8 cellular contexts compared by ENCODE assay signal in the genomic region with DNA sequence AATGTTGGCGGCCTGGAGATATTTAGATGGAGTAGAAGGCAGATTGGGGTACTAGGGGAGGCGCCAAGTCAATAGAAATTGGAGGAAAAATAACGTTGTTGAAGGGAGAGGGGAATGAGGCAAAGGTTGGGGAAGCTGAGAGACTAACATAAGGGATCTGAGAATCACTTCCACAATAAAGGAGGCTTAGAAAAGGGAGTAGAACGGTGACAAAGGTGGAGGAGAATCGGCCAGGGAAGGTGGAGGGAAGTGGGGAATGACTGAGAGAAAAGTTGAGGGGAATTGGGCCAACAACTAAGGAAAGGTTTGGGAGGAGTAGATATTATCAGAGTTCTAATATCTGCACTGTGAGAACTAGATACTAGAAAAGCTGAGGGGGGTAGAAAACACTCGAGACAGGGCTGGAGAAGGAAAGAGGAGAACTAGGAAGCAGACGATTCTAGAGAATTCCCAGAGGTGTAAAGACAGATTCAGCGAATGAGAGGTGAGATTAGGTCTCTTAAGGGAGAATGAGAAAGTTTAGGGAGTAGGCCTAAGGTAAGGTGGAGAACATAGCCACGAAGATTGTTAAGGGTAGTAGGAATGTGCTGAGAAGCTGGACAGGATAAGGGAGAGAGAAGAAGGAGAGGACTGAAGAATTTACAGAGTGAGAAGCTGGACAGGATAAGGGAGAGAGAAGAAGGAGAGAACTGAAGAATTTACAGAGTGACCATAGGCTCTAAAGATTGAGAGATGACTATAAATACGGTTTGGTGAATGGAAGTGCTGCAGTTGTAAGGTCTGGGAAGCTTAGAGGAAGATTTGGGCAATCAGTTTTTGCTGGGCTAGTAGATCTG. TPM values are rescaled to one million over a fixed set of nuclear protein-coding genes. Genes with fewer than 3 reads are reported as not detected.
DNase-seq lines count a peak whose midpoint lies in the region; ATAC-seq and TF ChIP-seq lines count a peak whose summit lies in the region.

No MANE protein-coding gene starts in this region.

- TF ChIP-seq CTCF in fibroblast of pulmonary artery (IDR thresholded peaks at IDR 0.05; ENCODE audit: low read length, missing control alignments) (no peak), gastrocnemius medialis (IDR thresholded peaks at IDR 0.05 in 4 of 5, conservative IDR thresholded peaks at IDR 0.05 in 1 of 5) (no peak), GM10248 (IDR thresholded peaks at IDR 0.05; ENCODE audit: control extremely low read depth, extremely low read depth, low read depth, missing control alignments) (no peak)

- peak overlapping the region; percentile 94 to 98 (median 96) for H3K27ac ChIP-seq in gastrocnemius medialis

- POLR2A ChIA-PET in HEK293T (lab: Yijun Ruan, JAX) (interaction anchor here (1.2 to 2.4 kb wide), 4 partner anchors 10 to 189 kb away, joined by 3 to 7 read pairs (median 5); a partner anchor contains a TSS), GM10248 (lab: Yijun Ruan, JAX) (interaction anchor here (0.9 to 1.6 kb wide), 7 partner anchors 9 to 192 kb away, joined by 3 to 7 read pairs (median 4); a partner anchor contains a TSS)

- ATAC-seq in gastrocnemius medialis: peak in 1 of 2 donors; percentile 4

- CTCF ChIA-PET in HEK293T (lab: Yijun Ruan, JAX): no interaction called here
- CTCF ChIA-PET in GM10248 (lab: Yijun Ruan, JAX): interaction anchor here (0.8 to 2.6 kb wide), 9 partner anchors 10 to 208 kb away, joined by 3 to 16 read pairs (median 3); no protein-coding TSS in a partner anchor

- no peak overlapping the region for H3K4me3 Mint-ChIP-seq in immature natural killer cell

- intact Hi-C loops in gastrocnemius medialis (cut with DNase I; ENCODE audit: low total_unique reads): loop anchor here (1.0 to 5.0 kb wide), 4 partner anchors 34 to 226 kb away; a partner anchor contains a TSS

- H3K9ac ChIP-seq in ES-I3 (ENCODE audit: low read depth, low read length): peak overlapping the region; percentile 94

- in situ Hi-C loops in gastrocnemius medialis (cut with MboI; ENCODE audit: low sequenced_read_pairs in 4 of 4): no loop called here

- H3K9me3 Mint-ChIP-seq in immature natural killer cell: no peaks in the 10 kb centered on the region

- no peaks in the 10 kb centered on the region for H3K36me3 ChIP-seq in ES-I3 (ENCODE audit: insufficient read depth, low read length)
- peaks cover 0 to 15% of the 10 kb centered on the region in 2 donors for H3K36me3 ChIP-seq in gastrocnemius medialis

- H3K4me1 ChIP-seq in ES-I3 (ENCODE audit: insufficient read depth, low read length): peaks cover 13% of the 10 kb centered on the region; the same call in 1 of the 2 replicates
- peaks cover 38 to 50% of the 10 kb centered on the region in 2 donors for H3K4me1 ChIP-seq in gastrocnemius medialis

- H3K36me3 Mint-ChIP-seq in immature natural killer cell: peaks cover 0 to 9% (median under 1%) of the 10 kb centered on the region in 3 donors

- H3K27me3 ChIP-seq in gastrocnemius medialis: no peaks in the 10 kb centered on the region

- H3K27me3 Mint-ChIP-seq in immature natural killer cell (ENCODE audit: low read depth in 3 of 3): no peaks in the 10 kb centered on the region

- DNase-seq in RPMI7951 (ENCODE audit: low read depth) (peak; percentile 3), fibroblast of pulmonary artery (ENCODE audit: low read depth) (no peak), gastrocnemius medialis (no peak), HEK293T (ENCODE audit: extremely low spot score) (no peak), GM10248 (ENCODE audit: extremely low spot score) (no peak), immature natural killer cell (no peak), NCI-H2029 treated with DMSO at 0.1 percent for 48 hours (lab: John Stamatoyannopoulos, UW) (no peak)

- peak overlapping the region; percentile 87 for H3K4me3 ChIP-seq in fibroblast of pulmonary artery (replicated peaks; ENCODE audit: low read depth, low read length)
- H3K4me3 ChIP-seq in gastrocnemius medialis: peak overlapping the region; percentile 66 to 93 (median 90)

- no peak for TF ChIP-seq POLR2A in gastrocnemius medialis (IDR thresholded peaks at IDR 0.05)

- H3K9me3 ChIP-seq in ES-I3 (ENCODE audit: control insufficient read depth, insufficient read depth, low read length): no peaks in the 10 kb centered on the region
- H3K9me3 ChIP-seq in gastrocnemius medialis: no peaks in the 10 kb centered on the region

- H3K27ac Mint-ChIP-seq in immature natural killer cell: no peak overlapping the region

- H3K4me1 Mint-ChIP-seq in immature natural killer cell: peaks cover 0 to 5% of the 10 kb centered on the region in 2 donors

TF ChIP-seq in HEK293T, 16 proteins besides CTCF, POLR2A, EP300 and RAD21:
- no peak for TF ChIP-seq SUZ12 (IDR thresholded peaks at IDR 0.05)
- no peak for TF ChIP-seq FOXA1 (IDR thresholded peaks at IDR 0.05)
- TF ChIP-seq, protein P1, sequence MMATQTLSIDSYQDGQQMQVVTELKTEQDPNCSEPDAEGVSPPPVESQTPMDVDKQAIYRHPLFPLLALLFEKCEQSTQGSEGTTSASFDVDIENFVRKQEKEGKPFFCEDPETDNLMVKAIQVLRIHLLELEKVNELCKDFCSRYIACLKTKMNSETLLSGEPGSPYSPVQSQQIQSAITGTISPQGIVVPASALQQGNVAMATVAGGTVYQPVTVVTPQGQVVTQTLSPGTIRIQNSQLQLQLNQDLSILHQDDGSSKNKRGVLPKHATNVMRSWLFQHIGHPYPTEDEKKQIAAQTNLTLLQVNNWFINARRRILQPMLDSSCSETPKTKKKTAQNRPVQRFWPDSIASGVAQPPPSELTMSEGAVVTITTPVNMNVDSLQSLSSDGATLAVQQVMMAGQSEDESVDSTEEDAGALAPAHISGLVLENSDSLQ (IDR thresholded peaks at IDR 0.05): no peak
- no peak for TF ChIP-seq SP1 (IDR thresholded peaks at IDR 0.05)
- no peak for TF ChIP-seq FOXK2 (IDR thresholded peaks at IDR 0.05)
- no peak for TF ChIP-seq HDGF (IDR thresholded peaks at IDR 0.05; ENCODE audit: borderline replicate concordance)
- TF ChIP-seq ELF4 (IDR thresholded peaks at IDR 0.05): no peak
- TF ChIP-seq ARNT (IDR thresholded peaks at IDR 0.05): no peak
- no peak for TF ChIP-seq CTBP1 (IDR thresholded peaks at IDR 0.05; ENCODE audit: borderline replicate concordance)
- TF ChIP-seq L3MBTL2 (conservative IDR thresholded peaks at IDR 0.05): no peak; the same call in 1 of the 2 replicates
- TF ChIP-seq ZNF384 (IDR thresholded peaks at IDR 0.05): no peak
- no peak for TF ChIP-seq NFRKB (IDR thresholded peaks at IDR 0.05)

RNA-seq across cellular contexts. Expression of a gene that starts 0.8 kb away (rescaled TPM):
- 48.2 and 63.8 TPM in 2 replicates for total RNA-seq in RPMI7951 (2014; rRNA removed; shearing (Covaris generic))
- total RNA-seq in gastrocnemius medialis: 10 to 100 TPM; 31.5 to 51.7 (median 43.2) TPM
- polyA plus RNA-seq in immature natural killer cell: 10 to 100 TPM in 2 of 3 donors, 1 to 10 TPM in 1; 8.3 to 14.9 (median 14.1) TPM

RNA-seq across cellular contexts. Expression of a gene that starts 1.0 kb away (rescaled TPM):
- 11.8 and 16.1 TPM in 2 replicates for total RNA-seq in RPMI7951 (2014; rRNA removed; shearing (Covaris generic))
- total RNA-seq in gastrocnemius medialis: 10 to 100 TPM; 13.8 to 33.2 (median 16.4) TPM
- polyA plus RNA-seq in immature natural killer cell: 10 to 100 TPM in 1 of 3 donors, 1 to 10 TPM in 1, under 1 TPM in 1; 0.93 to 16.0 (median 5.1) TPM
